Comparison of ENCODE assay signal across 1 cellular context in genomic region chr5:102794047-102794446, GRCh38.
TF ChIP-seq lines count a peak whose summit lies in the region.

No MANE protein-coding gene starts in this region.

TF ChIP-seq in GM23338, 12 proteins besides CTCF, POLR2A, EP300 and RAD21 (continued from another document):
- no peak for TF ChIP-seq ZNF462 (CRISPR knock-in tag; IDR thresholded peaks at IDR 0.05)
- TF ChIP-seq POLR2AphosphoS5 (IDR thresholded peaks at IDR 0.05; ENCODE audit: low read depth) = no peak
